9 cellular contexts compared by ENCODE assay signal in genomic region chr9:6907772-6908381, GRCh38.
DNase-seq lines count a peak whose midpoint lies in the region; ATAC-seq, FAIRE-seq and TF ChIP-seq lines count a peak whose summit lies in the region.
"Had no signal": no experiment of that assay in that cellular context is flagged by ENCODE, and none has a peak within 500 bp of the region (broad histone marks: within the 10 kb centered on the region; RNA-seq: fewer than 3 reads in every experiment).

No MANE protein-coding gene starts in this region.

- no peak overlapping the region for H3K4me3 ChIP-seq in pancreas
- H3K4me3 ChIP-seq in lower leg skin (ENCODE audit: low read depth, poor library complexity, severe bottlenecking), result no peak overlapping the region
- H3K4me3 ChIP-seq: SJSA1 had no signal

- peak; percentile 82 for FAIRE-seq in pancreas (lab: Jason Lieb, UNC)

- H3K9me3 ChIP-seq in pancreas, result no peaks in the 10 kb centered on the region
- H3K9me3 ChIP-seq: SJSA1 had no signal

- intact Hi-C loops in pancreas (cut with DNase I) (no loop called here), lower leg skin (cut with DNase I; ENCODE audit: low total_unique reads) (no loop called here)

- DNase-seq in GM10266 (ENCODE audit: extremely low spot score), result no peak
- DNase-seq in NCI-H1930 (lab: John Stamatoyannopoulos, UW), result peak; percentile 18 to 27
- DNase-seq in dermis blood vessel endothelial cell, result peak; percentile 66
- no peak for DNase-seq in pancreas
- no peak for DNase-seq in activated naive CD4-positive, alpha-beta T cell (lab: John Stamatoyannopoulos, UW)
- no peak for DNase-seq in GDM1 (lab: John Stamatoyannopoulos, UW)
- no peak for DNase-seq in germinal center (ENCODE audit: low spot score)
- no peak for DNase-seq in lower leg skin (ENCODE audit: low spot score in 2 of 2)

- H3K27ac ChIP-seq in pancreas, result no peak overlapping the region
- H3K27ac ChIP-seq: SJSA1 had no signal

- no peak for TF ChIP-seq POLR2A in lower leg skin (IDR thresholded peaks at IDR 0.05)

- H3K4me1 ChIP-seq in pancreas, result peaks cover 0 to 10% (median 8%) of the 10 kb centered on the region in 3 donors
- H3K4me1 ChIP-seq: SJSA1 had no signal

- WGBS in pancreas, 2 donors, result 53 to 60% methylated on average over 4 of the region's 4 CpGs
- 84 to 86% methylated on average over 4 of the region's 4 CpGs for WGBS in lower leg skin, 2 donors

- ATAC-seq in pancreas, result peak in 3 of 4 donors; percentile 59 to 68 (median 63)

- peak; percentile 17 for TF ChIP-seq CTCF in GM10266 (IDR thresholded peaks at IDR 0.05; ENCODE audit: control insufficient read depth, insufficient read depth, low read depth, missing control alignments)
- peak in 2 of 4 donors; percentile 27 to 53 for TF ChIP-seq CTCF in pancreas (IDR thresholded peaks at IDR 0.05)
- no peak for TF ChIP-seq CTCF in lower leg skin (IDR thresholded peaks at IDR 0.05)

- no peaks in the 10 kb centered on the region for H3K27me3 ChIP-seq in pancreas
- H3K27me3 ChIP-seq: SJSA1 had no signal

- no peaks in the 10 kb centered on the region for H3K36me3 ChIP-seq in pancreas
- H3K36me3 ChIP-seq: SJSA1 had no signal

Comparison
In these comparisons a context has a peak if more than half of its experiments do, and no peak if none do; other contexts are left out.
1. DNase-seq: peak in NCI-H1930 (2 of 2) and dermis blood vessel endothelial cell (single experiment); none in GM10266 (single experiment), pancreas (0 of 6), activated naive CD4-positive, alpha-beta T cell (0 of 4), GDM1 (single experiment), germinal center (single experiment) and lower leg skin (0 of 2).